Comparison of ENCODE assay signal across 12 cellular contexts in genomic region chr9:70954126-70954525, GRCh38.
DNase-seq lines count a peak whose midpoint lies in the region; ATAC-seq, FAIRE-seq and TF ChIP-seq lines count a peak whose summit lies in the region.
"Had no signal": no experiment of that assay in that cellular context is flagged by ENCODE, and none has a peak within 500 bp of the region (broad histone marks: within the 10 kb centered on the region; RNA-seq: fewer than 3 reads in every experiment).

No MANE protein-coding gene starts in this region.

- H3K4me3 Mint-ChIP-seq in astrocyte (ENCODE audit: unreplicated experiment) = no peak overlapping the region
- H3K4me3 Mint-ChIP-seq in nephron progenitor cell = no peak overlapping the region
- H3K4me3 Mint-ChIP-seq: activated T-cell treated with anti-CD3 and anti-CD28 coated beads, Interleukin-2, amount 50 U/mL, for 4 hours had no signal

- DNase-seq in 8988T = peak; percentile 18
- peak; percentile 17 for DNase-seq in HK-2 (ENCODE audit: unreplicated experiment)
- DNase-seq in astrocyte (ENCODE audit: low read depth) = peak; percentile 96
- peak; percentile 33 for DNase-seq in iPS-NIHi11 (ENCODE audit: low spot score)
- no peak for DNase-seq in hippocampal formation (lab: John Stamatoyannopoulos, UW)
- no peak for DNase-seq in mucosa of descending colon
- DNase-seq in nephron progenitor cell = no peak
- DNase-seq: activated T-cell treated with anti-CD3 and anti-CD28 coated beads, Interleukin-2, amount 50 U/mL, for 4 hours; AML-193; NCI-H2029 treated with DMSO at 0.1 percent for 48 hours had no signal

- peaks cover 27% of the 10 kb centered on the region for H3K4me1 ChIP-seq in astrocyte (ENCODE audit: insufficient read depth, low read length)
- no peaks in the 10 kb centered on the region for H3K4me1 ChIP-seq in mucosa of descending colon (ENCODE audit: low read depth)

- peak; percentile 99 for FAIRE-seq in astrocyte (lab: Jason Lieb, UNC)
- FAIRE-seq: endometrium had no signal

- TF ChIP-seq CTCF in astrocyte (IDR thresholded peaks at IDR 0.05; ENCODE audit: insufficient read depth, low read depth, low read length) (no peak), mucosa of descending colon (IDR thresholded peaks at IDR 0.05) (no peak), nephron progenitor cell (IDR thresholded peaks at IDR 0.05) (no peak)

- H3K4me1 Mint-ChIP-seq in astrocyte (ENCODE audit: low read depth, unreplicated experiment) = peaks cover 28% of the 10 kb centered on the region
- no peaks in the 10 kb centered on the region for H3K4me1 Mint-ChIP-seq in nephron progenitor cell

- H3K9me3 Mint-ChIP-seq in astrocyte (ENCODE audit: unreplicated experiment) (peaks cover 3% of the 10 kb centered on the region), nephron progenitor cell (no peaks in the 10 kb centered on the region)
- H3K9me3 Mint-ChIP-seq: activated T-cell treated with anti-CD3 and anti-CD28 coated beads, Interleukin-2, amount 50 U/mL, for 4 hours had no signal

- intact Hi-C loops in mucosa of descending colon (cut with DNase I, micrococcal nuclease) = no loop called here

- ATAC-seq in HG03280 (IDR thresholded peaks at IDR 0.05; ENCODE audit: unreplicated experiment) = no peak
- no peak for ATAC-seq in mucosa of descending colon
- ATAC-seq: activated T-cell treated with anti-CD3 and anti-CD28 coated beads, Interleukin-2, amount 50 U/mL, for 4 hours had no signal

- peak overlapping the region; percentile 3 for H3K4me3 ChIP-seq in astrocyte (ENCODE audit: insufficient read depth, low read depth, low read length)
- no peak overlapping the region for H3K4me3 ChIP-seq in mucosa of descending colon

- H3K27me3 Mint-ChIP-seq in astrocyte (ENCODE audit: low read depth, unreplicated experiment) = no peaks in the 10 kb centered on the region
- H3K27me3 Mint-ChIP-seq in nephron progenitor cell (ENCODE audit: low read depth, poor library complexity) = peaks cover 4% of the 10 kb centered on the region

- H3K27ac Mint-ChIP-seq in astrocyte (ENCODE audit: unreplicated experiment) (peak overlapping the region; percentile 86), nephron progenitor cell (no peak overlapping the region)

- H3K36me3 Mint-ChIP-seq in astrocyte (ENCODE audit: low read depth, unreplicated experiment) (no peaks in the 10 kb centered on the region), nephron progenitor cell (ENCODE audit: low read depth) (no peaks in the 10 kb centered on the region)

- H3K9me3 ChIP-seq in astrocyte (ENCODE audit: insufficient read depth, low read depth, low read length) = no peaks in the 10 kb centered on the region
- H3K9me3 ChIP-seq in mucosa of descending colon = no peaks in the 10 kb centered on the region

- H3K79me2 ChIP-seq in astrocyte (ENCODE audit: insufficient read depth, low read length) = no peaks in the 10 kb centered on the region

- peak overlapping the region; percentile 71 for H3K27ac ChIP-seq in astrocyte (ENCODE audit: low read depth, low read length)

- H3K9ac ChIP-seq in astrocyte (ENCODE audit: low read length) = peak overlapping the region; percentile 27

- peak overlapping the region; percentile 42 for H2AFZ ChIP-seq in astrocyte (ENCODE audit: low read depth, low read length)

- peak overlapping the region; percentile 57 for H3K4me2 ChIP-seq in astrocyte (ENCODE audit: low read length)

- H3K36me3 ChIP-seq in astrocyte (ENCODE audit: insufficient read depth, low read length) (no peaks in the 10 kb centered on the region), mucosa of descending colon (ENCODE audit: low read depth) (no peaks in the 10 kb centered on the region)

- no peaks in the 10 kb centered on the region for H3K27me3 ChIP-seq in astrocyte (ENCODE audit: insufficient read depth, low read length)

- no peaks in the 10 kb centered on the region for H4K20me1 ChIP-seq in astrocyte (ENCODE audit: insufficient read depth, low read length)

Comparison
In these comparisons a context has a peak if more than half of its experiments do, and no peak if none do; other contexts are left out.
1. DNase-seq: peak in 8988T (single experiment), HK-2 (single experiment), astrocyte (single experiment) and iPS-NIHi11 (single experiment); none in hippocampal formation (0 of 2), mucosa of descending colon (0 of 3) and nephron progenitor cell (single experiment).